In genomic region chr21:20276954-20277353, GRCh38 we compare ENCODE assay signal across 25 cellular contexts.
"Had no signal": no experiment of that assay in that cellular context is flagged by ENCODE, and none has a peak within 500 bp of the region (broad histone marks: within the 10 kb centered on the region; RNA-seq: fewer than 3 reads in every experiment).

No MANE protein-coding gene starts in this region.

- H3K36me3 ChIP-seq: brain microvascular endothelial cell, cardiac muscle cell, SJSA1 had no signal

- H3K4me1 ChIP-seq: SJSA1 had no signal

- ATAC-seq: activated T-helper 17 cell treated with anti-CD3 and anti-CD28 coated beads, Interleukin-2, amount 50 U/mL, for 72 hours; PC-3; SK-N-SH treated with all-trans-retinoic acid at 6 μM for 48 hours had no signal

- H3K27ac Mint-ChIP-seq: activated B cell treated with CpG ODN at 0.5 μM for 24 hours; activated CD4-positive, alpha-beta memory T cell treated with anti-CD3 and anti-CD28 coated beads for 36 hours; activated CD4-positive, alpha-beta T cell treated with anti-CD3 and anti-CD28 coated beads, Interleukin-2, amount 10 ng/mL, durations not matched to agents 24 days and 14 days; activated naive CD4-positive, alpha-beta T cell treated with anti-CD3 and anti-CD28 coated beads, Interleukin-2, amount 10 ng/mL, durations not matched to agents 7 days and 5 days; activated naive CD8-positive, alpha-beta T cell treated with anti-CD3 and anti-CD28 coated beads for 36 hours; activated T-helper 17 cell treated with anti-CD3 and anti-CD28 coated beads, Interleukin-2, amount 50 U/mL, for 72 hours; T-helper 1 cell treated with Interleukin-12 subunit alpha and Interleukin-12 subunit beta and Interleukin-4 antibody, amounts not matched to agents 30 μg/mL and 1 μg/mL, for 36 hours had no signal

- H3K27me3 Mint-ChIP-seq: activated B cell treated with CpG ODN at 0.5 μM for 24 hours; activated CD4-positive, alpha-beta memory T cell treated with anti-CD3 and anti-CD28 coated beads for 36 hours; activated CD4-positive, alpha-beta T cell treated with anti-CD3 and anti-CD28 coated beads, Interleukin-2, amount 10 ng/mL, durations not matched to agents 24 days and 14 days; activated naive CD4-positive, alpha-beta T cell treated with anti-CD3 and anti-CD28 coated beads, Interleukin-2, amount 10 ng/mL, durations not matched to agents 7 days and 5 days; activated naive CD8-positive, alpha-beta T cell treated with anti-CD3 and anti-CD28 coated beads for 36 hours; activated T-helper 17 cell treated with anti-CD3 and anti-CD28 coated beads, Interleukin-2, amount 50 U/mL, for 72 hours had no signal

- H3K27ac ChIP-seq: brain microvascular endothelial cell, cardiac muscle cell, SJSA1 had no signal

- DNase-seq: activated B cell treated with CpG ODN at 0.5 μM for 24 hours; activated CD4-positive, alpha-beta memory T cell treated with anti-CD3 and anti-CD28 coated beads for 36 hours; activated CD4-positive, alpha-beta T cell treated with anti-CD3 and anti-CD28 coated beads for 1 hour; activated CD4-positive, alpha-beta T cell treated with anti-CD3 and anti-CD28 coated beads, Interleukin-2, amount 10 ng/mL, durations not matched to agents 24 days and 14 days; activated CD8-positive, alpha-beta memory T cell treated with anti-CD3 and anti-CD28 coated beads for 24 hours; activated gamma-delta T cell treated with Interleukin-2 at 50 U/mL for 16 hours; activated naive CD4-positive, alpha-beta T cell treated with anti-CD3 and anti-CD28 coated beads, Interleukin-2, amount 10 ng/mL, durations not matched to agents 7 days and 5 days; activated naive CD8-positive, alpha-beta T cell treated with anti-CD3 and anti-CD28 coated beads for 36 hours; activated T-cell treated with anti-CD3 and anti-CD28 coated beads, Interleukin-2, amount 50 U/mL, for 48 hours; brain microvascular endothelial cell; NCI-H1105 treated with DMSO at 0.1 percent for 48 hours; NCI-H1436 treated with DMSO at 0.1 percent for 48 hours; NCI-H1930; NCI-H2171; NCI-H2227 treated with DMSO at 0.1 percent for 48 hours; NCI-H446 treated with DMSO at 0.1 percent for 48 hours; NCI-H526; NCI-H82; PC-3; SHP77 had no signal

- H3K4me1 Mint-ChIP-seq: activated B cell treated with CpG ODN at 0.5 μM for 24 hours; activated CD4-positive, alpha-beta T cell treated with anti-CD3 and anti-CD28 coated beads, Interleukin-2, amount 10 ng/mL, durations not matched to agents 24 days and 14 days; activated naive CD4-positive, alpha-beta T cell treated with anti-CD3 and anti-CD28 coated beads, Interleukin-2, amount 10 ng/mL, durations not matched to agents 7 days and 5 days; activated naive CD8-positive, alpha-beta T cell treated with anti-CD3 and anti-CD28 coated beads for 36 hours; activated T-helper 17 cell treated with anti-CD3 and anti-CD28 coated beads, Interleukin-2, amount 50 U/mL, for 72 hours had no signal

- H3K27me3 ChIP-seq: brain microvascular endothelial cell, cardiac muscle cell, SJSA1 had no signal

- H3K36me3 Mint-ChIP-seq: activated CD4-positive, alpha-beta memory T cell treated with anti-CD3 and anti-CD28 coated beads for 36 hours; activated naive CD4-positive, alpha-beta T cell treated with anti-CD3 and anti-CD28 coated beads, Interleukin-2, amount 10 ng/mL, durations not matched to agents 7 days and 5 days; activated naive CD8-positive, alpha-beta T cell treated with anti-CD3 and anti-CD28 coated beads for 36 hours had no signal

- H3K4me3 Mint-ChIP-seq: activated B cell treated with CpG ODN at 0.5 μM for 24 hours; activated CD4-positive, alpha-beta memory T cell treated with anti-CD3 and anti-CD28 coated beads for 36 hours; activated CD4-positive, alpha-beta T cell treated with anti-CD3 and anti-CD28 coated beads, Interleukin-2, amount 10 ng/mL, durations not matched to agents 24 days and 14 days; activated naive CD4-positive, alpha-beta T cell treated with anti-CD3 and anti-CD28 coated beads, Interleukin-2, amount 10 ng/mL, durations not matched to agents 7 days and 5 days; activated naive CD8-positive, alpha-beta T cell treated with anti-CD3 and anti-CD28 coated beads for 36 hours; activated T-helper 17 cell treated with anti-CD3 and anti-CD28 coated beads, Interleukin-2, amount 50 U/mL, for 72 hours; T-helper 1 cell treated with Interleukin-12 subunit alpha and Interleukin-12 subunit beta and Interleukin-4 antibody, amounts not matched to agents 30 μg/mL and 1 μg/mL, for 36 hours had no signal

- H3K4me3 ChIP-seq: cardiac muscle cell, SJSA1 had no signal
